Comparison of ENCODE assay signal across 23 cellular contexts in genomic region chr9:114546851-114547250, GRCh38. TPM values are rescaled to one million over a fixed set of nuclear protein-coding genes. Genes with fewer than 3 reads are reported as not detected.
DNase-seq lines count a peak whose midpoint lies in the region; ATAC-seq lines count a peak whose summit lies in the region.
"Had no signal": no experiment of that assay in that cellular context is flagged by ENCODE, and none has a peak within 500 bp of the region (broad histone marks: within the 10 kb centered on the region; RNA-seq: fewer than 3 reads in every experiment).

No MANE protein-coding gene starts in this region.

- H3K36me3 ChIP-seq in HAP-1 (replicated peaks), result no peaks in the 10 kb centered on the region
- H3K36me3 ChIP-seq: BE2C; BLaER1 treated with 17β-estradiol and CSF1 and Interleukin-3, amounts not matched to agents 10 nM and 100 nM had no signal

- in situ Hi-C loops in HAP-1 (cut with MboI; ENCODE audit: low sequenced_read_pairs), result no loop called here

- peaks cover 43% of the 10 kb centered on the region for H3K27me3 ChIP-seq in HAP-1 (ENCODE audit: low read depth)
- H3K27me3 ChIP-seq: BLaER1 treated with 17β-estradiol and CSF1 and Interleukin-3, amounts not matched to agents 10 nM and 100 nM had no signal

- H3K4me3 Mint-ChIP-seq in T-helper 2 cell treated with Interferon-gamma antibody and Interleukin-4, amounts not matched to agents 5 μg/mL and 100 μg/mL, for 36 hours, result no peak overlapping the region
- H3K4me3 Mint-ChIP-seq: CD14-positive monocyte; CD4-positive, alpha-beta T cell; CD8-positive, alpha-beta memory T cell; HFFc6 had no signal

- H3K9me3 ChIP-seq in HAP-1, result no peaks in the 10 kb centered on the region
- H3K9me3 ChIP-seq: A549; BE2C; BLaER1 treated with 17β-estradiol and CSF1 and Interleukin-3, amounts not matched to agents 10 nM and 100 nM had no signal

- peaks cover 15% of the 10 kb centered on the region for H3K27me3 Mint-ChIP-seq in T-helper 2 cell treated with Interferon-gamma antibody and Interleukin-4, amounts not matched to agents 5 μg/mL and 100 μg/mL, for 36 hours (ENCODE audit: low read depth)

- H3K9me3 Mint-ChIP-seq in T-helper 2 cell treated with Interferon-gamma antibody and Interleukin-4, amounts not matched to agents 5 μg/mL and 100 μg/mL, for 36 hours, result no peaks in the 10 kb centered on the region
- H3K9me3 Mint-ChIP-seq: CD4-positive, alpha-beta T cell; CD8-positive, alpha-beta memory T cell; HFFc6 had no signal

- no peak overlapping the region for H3K4me3 ChIP-seq in HAP-1
- H3K4me3 ChIP-seq: A549; BLaER1 treated with 17β-estradiol and CSF1 and Interleukin-3, amounts not matched to agents 10 nM and 100 nM had no signal

- H3K4me1 Mint-ChIP-seq in T-helper 2 cell treated with Interferon-gamma antibody and Interleukin-4, amounts not matched to agents 5 μg/mL and 100 μg/mL, for 36 hours (ENCODE audit: low read depth), result no peaks in the 10 kb centered on the region
- H3K4me1 Mint-ChIP-seq: CD8-positive, alpha-beta memory T cell had no signal

- ATAC-seq in GM21367 (IDR thresholded peaks at IDR 0.05; ENCODE audit: unreplicated experiment), result no peak
- ATAC-seq: A549 had no signal

- no peaks in the 10 kb centered on the region for H3K36me3 Mint-ChIP-seq in T-helper 2 cell treated with Interferon-gamma antibody and Interleukin-4, amounts not matched to agents 5 μg/mL and 100 μg/mL, for 36 hours (ENCODE audit: low read depth)
- H3K36me3 Mint-ChIP-seq: CD14-positive monocyte had no signal

- no peak overlapping the region for H3K27ac Mint-ChIP-seq in T-helper 2 cell treated with Interferon-gamma antibody and Interleukin-4, amounts not matched to agents 5 μg/mL and 100 μg/mL, for 36 hours
- H3K27ac Mint-ChIP-seq: CD14-positive monocyte; CD4-positive, alpha-beta T cell; CD8-positive, alpha-beta memory T cell; HFFc6 had no signal

- DNase-seq in ELR (ENCODE audit: low read depth) (peak; percentile 27), HCEC 1CT (peak; percentile 18), dermis blood vessel endothelial cell (peak; percentile 52), islet precursor cell (peak; percentile 52), HAP-1 (ENCODE audit: low spot score in 2 of 2) (no peak), T-helper 9 cell (no peak)
- DNase-seq in T-helper 2 cell treated with Interferon-gamma antibody and Interleukin-4, amounts not matched to agents 5 μg/mL and 100 μg/mL, for 36 hours (ENCODE audit: low spot score), result no peak
- DNase-seq: 8988T; ACHN; AML-193; BE2C; CD4-positive, alpha-beta T cell; CD8-positive, alpha-beta memory T cell; DMS 273 treated with DMSO at 0.1 percent for 48 hours; DMS79; EL; GF-D8; H7; HFFc6 had no signal

- no peaks in the 10 kb centered on the region for H3K4me1 ChIP-seq in HAP-1
- H3K4me1 ChIP-seq: BE2C had no signal

RNA-seq across cellular contexts. Expression of gene ATP6V1G1, which starts 40.7 kb away (rescaled TPM):
- total RNA-seq in dermis blood vessel endothelial cell, result 119 and 176 TPM in 2 replicates

RNA-seq across cellular contexts. Expression of gene WHRN, which starts 41.6 kb away (rescaled TPM):
- 0.09 and 0.17 TPM in 2 replicates for total RNA-seq in dermis blood vessel endothelial cell

Comparison
In these comparisons a context has a peak if more than half of its experiments do, and no peak if none do; other contexts are left out.
1. DNase-seq: peak in ELR (single experiment), HCEC 1CT (single experiment), dermis blood vessel endothelial cell (single experiment) and islet precursor cell (single experiment); none in HAP-1 (0 of 2), T-helper 9 cell (single experiment) and T-helper 2 cell treated with Interferon-gamma antibody and Interleukin-4, amounts not matched to agents 5 μg/mL and 100 μg/mL, for 36 hours (single experiment).